Comparison of ENCODE assay signal across 22 cellular contexts in genomic region chr10:63718006-63718405, GRCh38.
DNase-seq lines count a peak whose midpoint lies in the region; ATAC-seq, FAIRE-seq and TF ChIP-seq lines count a peak whose summit lies in the region.
"Had no signal": no experiment of that assay in that cellular context is flagged by ENCODE, and none has a peak within 500 bp of the region (broad histone marks: within the 10 kb centered on the region; RNA-seq: fewer than 3 reads in every experiment).

No MANE protein-coding gene starts in this region.

- H3K27me3 ChIP-seq in GM23248 (replicated peaks; ENCODE audit: insufficient read depth), result no peaks in the 10 kb centered on the region
- H3K27me3 ChIP-seq in keratinocyte (ENCODE audit: control insufficient read depth, extremely low read depth, insufficient read depth, low read length), result no peaks in the 10 kb centered on the region
- H3K27me3 ChIP-seq in brain microvascular endothelial cell (replicated peaks), result no peaks in the 10 kb centered on the region
- H3K27me3 ChIP-seq: ascending aorta, colonic mucosa, upper lobe of left lung had no signal

- no peak overlapping the region for H3K4me3 ChIP-seq in GM23248
- no peak overlapping the region for H3K4me3 ChIP-seq in keratinocyte (ENCODE audit: control insufficient read depth in 2 of 3, extremely low read depth in 1 of 3, insufficient read depth in 2 of 3, low read depth in 1 of 3, low read length in 3 of 3)
- no peak overlapping the region for H3K4me3 ChIP-seq in brain microvascular endothelial cell (ENCODE audit: low read depth, low read length)
- H3K4me3 ChIP-seq: ascending aorta, colonic mucosa, lung, upper lobe of left lung had no signal

- DNase-seq in A172 (ENCODE audit: low spot score) (peak; percentile 43), GM23248 (peak; percentile 46), SW480 (ENCODE audit: low spot score) (peak; percentile 39), keratinocyte (ENCODE audit: low read depth, low spot score) (no peak), brain microvascular endothelial cell (no peak), SIG-M5 (lab: John Stamatoyannopoulos, UW) (no peak)
- DNase-seq in stimulated activated naive B cell treated with anti-CD40 and anti-IgM and Interleukin-4, amounts not matched to agents 10 μg/mL and 1 μg/mL and 100 μg/mL, for 72 hours, result no peak
- no peak for DNase-seq in effector memory CD8-positive, alpha-beta T cell
- DNase-seq: activated CD4-positive, alpha-beta T cell treated with anti-CD3 and anti-CD28 coated beads, Interleukin-2, amount 50 U/mL, for 4 hours; activated naive CD4-positive, alpha-beta T cell treated with anti-CD3 and anti-CD28 coated beads for 36 hours; activated T-cell treated with anti-CD3 and anti-CD28 coated beads for 4 hours; CD8-positive, alpha-beta memory T cell; colonic mucosa; KG1; NCI-H1436; NCI-H82; stimulated activated CD4-positive, alpha-beta T cell treated with anti-CD3 and anti-CD28 coated beads, Interleukin-15, amount 100 ng/mL, for 24 hours; stimulated activated naive CD8-positive, alpha-beta T cell treated with anti-CD3 and anti-CD28 coated beads, Interleukin-15, amount 100 ng/mL, for 72 hours; upper lobe of left lung had no signal

- in situ Hi-C loops in GM23248 (cut with MboI) (no loop called here), brain microvascular endothelial cell (cut with HindIII; ENCODE audit: low pct_ligation_motif_present, low sequenced_read_pairs) (loop anchor here (25.0 kb wide), 1 partner anchor 556 kb away; no protein-coding TSS in a partner anchor)

- no peak for TF ChIP-seq CTCF in keratinocyte (optimal IDR thresholded peaks at IDR 0.05 in 1 of 3, IDR thresholded peaks at IDR 0.05 in 1 of 3, conservative IDR thresholded peaks at IDR 0.05 in 1 of 3; ENCODE audit: extremely low read depth in 1 of 3, insufficient read depth in 2 of 3, low read length in 3 of 3)
- TF ChIP-seq CTCF in brain microvascular endothelial cell (IDR thresholded peaks at IDR 0.05; ENCODE audit: low read depth, low read length, missing control alignments), result no peak

- H3K27me3 Mint-ChIP-seq in stimulated activated naive B cell treated with anti-CD40 and anti-IgM and Interleukin-4, amounts not matched to agents 10 μg/mL and 1 μg/mL and 100 μg/mL, for 72 hours, result peaks cover 0 to 9% of the 10 kb centered on the region in 2 donors
- H3K27me3 Mint-ChIP-seq in effector memory CD8-positive, alpha-beta T cell, result peaks cover 10 to 25% of the 10 kb centered on the region in 2 donors

- H3K4me1 Mint-ChIP-seq in stimulated activated naive B cell treated with anti-CD40 and anti-IgM and Interleukin-4, amounts not matched to agents 10 μg/mL and 1 μg/mL and 100 μg/mL, for 72 hours, result peaks cover 11 to 23% of the 10 kb centered on the region in 2 donors
- H3K4me1 Mint-ChIP-seq in effector memory CD8-positive, alpha-beta T cell (ENCODE audit: low read depth in 2 of 2), result peaks cover 4 to 5% of the 10 kb centered on the region in 2 donors

- H2AFZ ChIP-seq in GM23248, result peak overlapping the region; percentile 33
- peak overlapping the region; percentile 65 for H2AFZ ChIP-seq in keratinocyte (ENCODE audit: control insufficient read depth, low read length)

- no peaks in the 10 kb centered on the region for H3K36me3 Mint-ChIP-seq in stimulated activated naive B cell treated with anti-CD40 and anti-IgM and Interleukin-4, amounts not matched to agents 10 μg/mL and 1 μg/mL and 100 μg/mL, for 72 hours
- H3K36me3 Mint-ChIP-seq in effector memory CD8-positive, alpha-beta T cell (ENCODE audit: insufficient read depth), result peaks cover 7% of the 10 kb centered on the region
- H3K36me3 Mint-ChIP-seq: CD8-positive, alpha-beta memory T cell; natural killer cell treated with Interleukin-12 subunit alpha and Interleukin-12 subunit beta and Interleukin-15 and Interleukin-18, amount 100 ng/mL, for 72 hours had no signal

- H3K27ac ChIP-seq in GM23248 (no peak overlapping the region), keratinocyte (ENCODE audit: control insufficient read depth, insufficient read depth, low read length) (no peak overlapping the region), brain microvascular endothelial cell (no peak overlapping the region)
- H3K27ac ChIP-seq: ascending aorta, colonic mucosa, upper lobe of left lung had no signal

- H3K4me3 Mint-ChIP-seq in stimulated activated naive B cell treated with anti-CD40 and anti-IgM and Interleukin-4, amounts not matched to agents 10 μg/mL and 1 μg/mL and 100 μg/mL, for 72 hours, result no peak overlapping the region
- no peak overlapping the region for H3K4me3 Mint-ChIP-seq in effector memory CD8-positive, alpha-beta T cell
- H3K4me3 Mint-ChIP-seq: activated naive CD4-positive, alpha-beta T cell treated with anti-CD3 and anti-CD28 coated beads for 36 hours; CD8-positive, alpha-beta memory T cell; natural killer cell treated with Interleukin-12 subunit alpha and Interleukin-12 subunit beta and Interleukin-15 and Interleukin-18, amount 100 ng/mL, for 72 hours; stimulated activated naive CD8-positive, alpha-beta T cell treated with anti-CD3 and anti-CD28 coated beads, Interleukin-15, amount 100 ng/mL, for 72 hours had no signal

- H3K9me1 ChIP-seq in keratinocyte (ENCODE audit: control insufficient read depth, extremely low read depth, insufficient read depth, low read length), result no peaks in the 10 kb centered on the region

- H3K36me3 ChIP-seq in GM23248 (ENCODE audit: low read depth) (no peaks in the 10 kb centered on the region), keratinocyte (ENCODE audit: control insufficient read depth in 2 of 2, extremely low read depth in 1 of 2, insufficient read depth in 2 of 2, low read length in 2 of 2) (no peaks in the 10 kb centered on the region), brain microvascular endothelial cell (replicated peaks) (no peaks in the 10 kb centered on the region)
- H3K36me3 ChIP-seq: ascending aorta, colonic mucosa, upper lobe of left lung had no signal

- ATAC-seq in stimulated activated naive B cell treated with anti-CD40 and anti-IgM and Interleukin-4, amounts not matched to agents 10 μg/mL and 1 μg/mL and 100 μg/mL, for 72 hours (replicated peaks), result no peak
- ATAC-seq in effector memory CD8-positive, alpha-beta T cell (replicated peaks), result no peak
- ATAC-seq: stimulated activated naive CD8-positive, alpha-beta T cell treated with anti-CD3 and anti-CD28 coated beads, Interleukin-15, amount 100 ng/mL, for 72 hours had no signal

- FAIRE-seq in keratinocyte (lab: Jason Lieb, UNC), result no peak

- H3K4me2 ChIP-seq in GM23248 (ENCODE audit: unreplicated experiment) (no peak overlapping the region), keratinocyte (ENCODE audit: control insufficient read depth, extremely low read depth, insufficient read depth, low read depth, low read length) (peak overlapping the region; percentile 20)

- H3K79me2 ChIP-seq in GM23248 (ENCODE audit: insufficient read depth), result no peaks in the 10 kb centered on the region
- no peaks in the 10 kb centered on the region for H3K79me2 ChIP-seq in keratinocyte (ENCODE audit: control insufficient read depth, insufficient read depth, low read length)

- peaks cover 14% of the 10 kb centered on the region for H3F3A ChIP-seq in GM23248 (ENCODE audit: insufficient read depth)

- dilution Hi-C loops in keratinocyte (cut with MboI; ENCODE audit: extremely low pct_ligation_motif_present, low sequenced_read_pairs), result no loop called here

- H4K20me1 ChIP-seq in GM23248 (ENCODE audit: insufficient read depth) (no peaks in the 10 kb centered on the region), keratinocyte (ENCODE audit: control insufficient read depth, extremely low read depth, insufficient read depth, low read length) (no peaks in the 10 kb centered on the region)

- H3K9me3 Mint-ChIP-seq in stimulated activated naive B cell treated with anti-CD40 and anti-IgM and Interleukin-4, amounts not matched to agents 10 μg/mL and 1 μg/mL and 100 μg/mL, for 72 hours, result no peaks in the 10 kb centered on the region
- no peaks in the 10 kb centered on the region for H3K9me3 Mint-ChIP-seq in effector memory CD8-positive, alpha-beta T cell
- H3K9me3 Mint-ChIP-seq: activated naive CD4-positive, alpha-beta T cell treated with anti-CD3 and anti-CD28 coated beads for 36 hours; CD8-positive, alpha-beta memory T cell; natural killer cell treated with Interleukin-12 subunit alpha and Interleukin-12 subunit beta and Interleukin-15 and Interleukin-18, amount 100 ng/mL, for 72 hours; stimulated activated naive CD8-positive, alpha-beta T cell treated with anti-CD3 and anti-CD28 coated beads, Interleukin-15, amount 100 ng/mL, for 72 hours had no signal

- H3K9me2 ChIP-seq in GM23248 (ENCODE audit: insufficient read depth), result no peaks in the 10 kb centered on the region

- H3K9ac ChIP-seq in GM23248 (no peak overlapping the region), keratinocyte (ENCODE audit: control insufficient read depth, extremely low read depth, insufficient read depth, low read length) (no peak overlapping the region)

- H3K4me1 ChIP-seq in GM23248 (ENCODE audit: insufficient read depth) (peaks cover 23% of the 10 kb centered on the region), keratinocyte (ENCODE audit: control insufficient read depth, extremely low read depth, insufficient read depth, low read length) (peaks cover 24% of the 10 kb centered on the region)

- 33 to 35% methylated on average over 4 of the region's 4 CpGs for WGBS in GM23248 (ENCODE audit: low coverage in 1 of 2, low lambda C conversion rate in 2 of 2, missing lambda C conversion rate in 2 of 2), 2 experiments

- no peaks in the 10 kb centered on the region for H3K9me3 ChIP-seq in GM23248 (ENCODE audit: low read depth)
- H3K9me3 ChIP-seq in keratinocyte (ENCODE audit: control insufficient read depth, low read depth, low read length), result no peaks in the 10 kb centered on the region
- H3K9me3 ChIP-seq: ascending aorta, colonic mucosa, upper lobe of left lung had no signal

- H3K27ac Mint-ChIP-seq in stimulated activated naive B cell treated with anti-CD40 and anti-IgM and Interleukin-4, amounts not matched to agents 10 μg/mL and 1 μg/mL and 100 μg/mL, for 72 hours, result no peak overlapping the region
- H3K27ac Mint-ChIP-seq in effector memory CD8-positive, alpha-beta T cell, result no peak overlapping the region
- H3K27ac Mint-ChIP-seq: activated naive CD4-positive, alpha-beta T cell treated with anti-CD3 and anti-CD28 coated beads for 36 hours; natural killer cell treated with Interleukin-12 subunit alpha and Interleukin-12 subunit beta and Interleukin-15 and Interleukin-18, amount 100 ng/mL, for 72 hours had no signal

Comparison
In these comparisons a context has a peak if more than half of its experiments do, and no peak if none do; other contexts are left out.
1. DNase-seq: peak in A172 (single experiment), GM23248 (single experiment) and SW480 (single experiment); none in keratinocyte (single experiment), brain microvascular endothelial cell (single experiment), stimulated activated naive B cell treated with anti-CD40 and anti-IgM and Interleukin-4, amounts not matched to agents 10 μg/mL and 1 μg/mL and 100 μg/mL, for 72 hours (single experiment), SIG-M5 (single experiment) and effector memory CD8-positive, alpha-beta T cell (0 of 3).